Comparison of ENCODE assay signal across 25 cellular contexts in the genomic region with DNA sequence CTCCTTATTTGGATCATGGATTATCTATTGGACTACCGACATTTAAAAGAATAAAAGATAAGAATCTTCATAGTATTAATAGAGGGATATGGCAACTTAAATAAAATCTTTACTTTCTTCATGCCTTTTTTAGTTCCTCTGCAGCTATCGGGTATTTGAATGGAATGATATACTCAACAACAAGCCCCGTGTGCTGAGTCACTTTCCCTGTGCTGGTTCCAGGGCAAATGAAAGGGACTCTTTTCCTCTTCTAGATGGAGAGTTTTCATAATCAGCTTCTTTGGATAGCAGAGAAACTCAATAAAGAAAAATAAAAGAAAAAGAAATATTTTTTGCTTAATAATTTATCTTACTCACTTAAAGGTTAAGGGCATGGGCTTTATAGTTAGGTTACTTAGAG.
DNase-seq lines count a peak whose midpoint lies in the region; ATAC-seq, FAIRE-seq and TF ChIP-seq lines count a peak whose summit lies in the region.
"Had no signal": no experiment of that assay in that cellular context is flagged by ENCODE, and none has a peak within 500 bp of the region (broad histone marks: within the 10 kb centered on the region; RNA-seq: fewer than 3 reads in every experiment).

No MANE protein-coding gene starts in this region.

- H3K4me3 ChIP-seq in right cardiac atrium (ENCODE audit: low read length) (no peak overlapping the region), left ventricle myocardium inferior (no peak overlapping the region), brain microvascular endothelial cell (ENCODE audit: low read depth, low read length) (no peak overlapping the region)
- H3K4me3 ChIP-seq: gastroesophageal sphincter had no signal

- H3K36me3 ChIP-seq in left ventricle myocardium inferior: no peaks in the 10 kb centered on the region
- H3K36me3 ChIP-seq in brain microvascular endothelial cell (replicated peaks): no peaks in the 10 kb centered on the region
- H3K36me3 ChIP-seq: gastroesophageal sphincter, WERI-Rb-1 had no signal

- peak; percentile 3 for FAIRE-seq in frontal cortex (lab: Jason Lieb, UNC)
- FAIRE-seq: urothelium cell line had no signal

- H3K27ac ChIP-seq in right cardiac atrium (ENCODE audit: low read length) (no peak overlapping the region), left ventricle myocardium inferior (replicated peaks) (no peak overlapping the region), brain microvascular endothelial cell (no peak overlapping the region)
- H3K27ac ChIP-seq: gastroesophageal sphincter, WERI-Rb-1 had no signal

- peak in 2 of 3 donors; percentile 15 to 42 for DNase-seq in right cardiac atrium
- no peak for DNase-seq in left ventricle myocardium inferior
- DNase-seq in brain microvascular endothelial cell: peak; percentile 34
- no peak for DNase-seq in frontal cortex (ENCODE audit: low spot score in 2 of 2)
- DNase-seq in NCI-H146 (lab: John Stamatoyannopoulos, UW): no peak
- DNase-seq: 8988T; activated CD4-positive, alpha-beta T cell treated with anti-CD3 and anti-CD28 coated beads for 48 hours; activated CD8-positive, alpha-beta memory T cell treated with anti-CD3 and anti-CD28 coated beads for 24 hours; activated effector memory CD4-positive, alpha-beta T cell treated with anti-CD3 and anti-CD28 coated beads, Interleukin-2, amount 50 U/mL, for 16 hours; activated naive CD8-positive, alpha-beta T cell treated with anti-CD3 and anti-CD28 coated beads for 36 hours; CD4-positive, alpha-beta memory T cell; cerebellar nuclear complex; EL; hippocampal formation; left colon; MM.1S; NCI-H1417 treated with DMSO at 0.1 percent for 48 hours; stimulated activated naive CD4-positive, alpha-beta T cell; T-helper 17 cell; WERI-Rb-1 had no signal

- H3K4me1 ChIP-seq in right cardiac atrium (ENCODE audit: control insufficient read depth, insufficient read depth, low read length) (no peaks in the 10 kb centered on the region), left ventricle myocardium inferior (no peaks in the 10 kb centered on the region)
- H3K4me1 ChIP-seq: gastroesophageal sphincter had no signal

- 56% methylated on average over 3 of the region's 3 CpGs for whole genome bisulfite sequencing in right cardiac atrium

- intact Hi-C loops in right cardiac atrium (cut with DNase I): no loop called here
- intact Hi-C loops in left ventricle myocardium inferior (cut with micrococcal nuclease): no loop called here

- in situ Hi-C loops in brain microvascular endothelial cell (cut with HindIII; ENCODE audit: low pct_ligation_motif_present, low sequenced_read_pairs): no loop called here

- TF ChIP-seq CTCF in left ventricle myocardium inferior (IDR thresholded peaks at IDR 0.05; ENCODE audit: borderline replicate concordance) (no peak), brain microvascular endothelial cell (IDR thresholded peaks at IDR 0.05; ENCODE audit: low read depth, low read length, missing control alignments) (no peak)

- H3K9me3 ChIP-seq in right cardiac atrium (ENCODE audit: control insufficient read depth, low read length) (no peaks in the 10 kb centered on the region), left ventricle myocardium inferior (replicated peaks) (no peaks in the 10 kb centered on the region)
- H3K9me3 ChIP-seq: gastroesophageal sphincter had no signal

- H3K27me3 ChIP-seq in right cardiac atrium (ENCODE audit: control insufficient read depth, insufficient read depth) (no peaks in the 10 kb centered on the region), left ventricle myocardium inferior (ENCODE audit: low read depth) (no peaks in the 10 kb centered on the region), brain microvascular endothelial cell (replicated peaks) (no peaks in the 10 kb centered on the region)
- H3K27me3 ChIP-seq: gastroesophageal sphincter had no signal

- ATAC-seq in right cardiac atrium: no peak
- no peak for ATAC-seq in HG03135 (IDR thresholded peaks at IDR 0.05; ENCODE audit: unreplicated experiment)
- no peak for ATAC-seq in HG03460 (IDR thresholded peaks at IDR 0.05; ENCODE audit: unreplicated experiment)
- ATAC-seq in HG03175 (IDR thresholded peaks at IDR 0.05; ENCODE audit: unreplicated experiment): no peak
- ATAC-seq: gastroesophageal sphincter, left colon, T-helper 17 cell had no signal

Comparison
In these comparisons a context has a peak if more than half of its experiments do, and no peak if none do; other contexts are left out.
1. DNase-seq: peak in right cardiac atrium (2 of 3) and brain microvascular endothelial cell (single experiment); none in left ventricle myocardium inferior (single experiment), frontal cortex (0 of 2) and NCI-H146 (single experiment).